ENCODE assay signal across 12 cellular contexts in genomic region chr2:157415632-157416101, GRCh38. TPM values are rescaled to one million over a fixed set of nuclear protein-coding genes. Genes with fewer than 3 reads are reported as not detected.
DNase-seq lines count a peak whose midpoint lies in the region; ATAC-seq lines count a peak whose summit lies in the region.
"Had no signal": no experiment of that assay in that cellular context is flagged by ENCODE, and none has a peak within 500 bp of the region (broad histone marks: within the 10 kb centered on the region; RNA-seq: fewer than 3 reads in every experiment).

No MANE protein-coding gene starts in this region.

- DNase-seq in activated naive CD4-positive, alpha-beta T cell treated with anti-CD3 and anti-CD28 coated beads for 36 hours = peak; percentile 33
- DNase-seq in activated naive CD4-positive, alpha-beta T cell treated with Interleukin-2 at 50 U/mL for 16 hours = no peak
- peak; percentile 75 for DNase-seq in NCI-H2227 treated with DMSO at 0.1 percent for 48 hours (lab: John Stamatoyannopoulos, UW)
- DNase-seq in activated naive CD8-positive, alpha-beta T cell treated with anti-CD3 and anti-CD28 coated beads for 36 hours = no peak
- DNase-seq in stimulated activated effector memory CD8-positive, alpha-beta T cell treated with anti-CD3 and anti-CD28 coated beads, Interleukin-12 subunit alpha, Interleukin-12 subunit beta, amount 100 ng/mL, for 72 hours (ENCODE audit: low spot score in 2 of 2) = no peak
- DNase-seq: amniotic stem cell, colonic mucosa, NCI-H187 had no signal

- peak overlapping the region; percentile 58 for H3K4me3 Mint-ChIP-seq in activated naive CD4-positive, alpha-beta T cell treated with anti-CD3 and anti-CD28 coated beads for 36 hours
- peak overlapping the region; percentile 69 for H3K4me3 Mint-ChIP-seq in activated naive CD8-positive, alpha-beta T cell treated with anti-CD3 and anti-CD28 coated beads for 36 hours
- peak overlapping the region; percentile 66 for H3K4me3 Mint-ChIP-seq in stimulated activated effector memory CD8-positive, alpha-beta T cell treated with anti-CD3 and anti-CD28 coated beads, Interleukin-12 subunit alpha, Interleukin-12 subunit beta, amount 100 ng/mL, for 72 hours

- peak overlapping the region; percentile 99 for H3K27ac Mint-ChIP-seq in activated naive CD4-positive, alpha-beta T cell treated with anti-CD3 and anti-CD28 coated beads for 36 hours
- H3K27ac Mint-ChIP-seq in activated naive CD8-positive, alpha-beta T cell treated with anti-CD3 and anti-CD28 coated beads for 36 hours = peak overlapping the region; percentile 97
- H3K27ac Mint-ChIP-seq in stimulated activated effector memory CD8-positive, alpha-beta T cell treated with anti-CD3 and anti-CD28 coated beads, Interleukin-12 subunit alpha, Interleukin-12 subunit beta, amount 100 ng/mL, for 72 hours = peak overlapping the region; percentile 89

- H3K27me3 Mint-ChIP-seq in activated naive CD4-positive, alpha-beta T cell treated with anti-CD3 and anti-CD28 coated beads for 36 hours (ENCODE audit: low read depth) = no peaks in the 10 kb centered on the region
- peaks cover 3% of the 10 kb centered on the region for H3K27me3 Mint-ChIP-seq in activated naive CD8-positive, alpha-beta T cell treated with anti-CD3 and anti-CD28 coated beads for 36 hours

- H3K36me3 Mint-ChIP-seq in activated naive CD4-positive, alpha-beta T cell treated with anti-CD3 and anti-CD28 coated beads for 36 hours (ENCODE audit: low read depth) = peaks cover 84% of the 10 kb centered on the region
- peaks cover 87% of the 10 kb centered on the region for H3K36me3 Mint-ChIP-seq in activated naive CD8-positive, alpha-beta T cell treated with anti-CD3 and anti-CD28 coated beads for 36 hours
- H3K36me3 Mint-ChIP-seq in stimulated activated effector memory CD8-positive, alpha-beta T cell treated with anti-CD3 and anti-CD28 coated beads, Interleukin-12 subunit alpha, Interleukin-12 subunit beta, amount 100 ng/mL, for 72 hours = peaks cover 100% of the 10 kb centered on the region

- CTCF ChIA-PET in activated naive CD4-positive, alpha-beta T cell treated with anti-CD3 and anti-CD28 coated beads for 36 hours (lab: Charles Lee) = interaction anchor here (1.2 to 4.9 kb wide), 8 partner anchors 24 to 113 kb away, joined by 3 to 43 read pairs (median 6); partner anchors contain the start of genes CYTIP and ERMN

- H3K9me3 Mint-ChIP-seq in activated naive CD4-positive, alpha-beta T cell treated with anti-CD3 and anti-CD28 coated beads for 36 hours = no peaks in the 10 kb centered on the region
- H3K9me3 Mint-ChIP-seq in activated naive CD8-positive, alpha-beta T cell treated with anti-CD3 and anti-CD28 coated beads for 36 hours = no peaks in the 10 kb centered on the region
- H3K9me3 Mint-ChIP-seq in stimulated activated effector memory CD8-positive, alpha-beta T cell treated with anti-CD3 and anti-CD28 coated beads, Interleukin-12 subunit alpha, Interleukin-12 subunit beta, amount 100 ng/mL, for 72 hours = no peaks in the 10 kb centered on the region

- H3K4me1 Mint-ChIP-seq in activated naive CD4-positive, alpha-beta T cell treated with anti-CD3 and anti-CD28 coated beads for 36 hours (ENCODE audit: low read depth) = peaks cover 91% of the 10 kb centered on the region
- peaks cover 87% of the 10 kb centered on the region for H3K4me1 Mint-ChIP-seq in activated naive CD8-positive, alpha-beta T cell treated with anti-CD3 and anti-CD28 coated beads for 36 hours
- peaks cover 79% of the 10 kb centered on the region for H3K4me1 Mint-ChIP-seq in stimulated activated effector memory CD8-positive, alpha-beta T cell treated with anti-CD3 and anti-CD28 coated beads, Interleukin-12 subunit alpha, Interleukin-12 subunit beta, amount 100 ng/mL, for 72 hours

- intact Hi-C loops in activated naive CD4-positive, alpha-beta T cell treated with anti-CD3 and anti-CD28 coated beads for 36 hours (cut with micrococcal nuclease) = no loop called here

- ATAC-seq in stimulated activated effector memory CD8-positive, alpha-beta T cell treated with anti-CD3 and anti-CD28 coated beads, Interleukin-12 subunit alpha, Interleukin-12 subunit beta, amount 100 ng/mL, for 72 hours = no peak
- no peak for ATAC-seq in HG03457 (IDR thresholded peaks at IDR 0.05; ENCODE audit: unreplicated experiment)
- no peak for ATAC-seq in GM18858 (IDR thresholded peaks at IDR 0.05; ENCODE audit: unreplicated experiment)
- ATAC-seq in GM21360 (IDR thresholded peaks at IDR 0.05; ENCODE audit: unreplicated experiment) = no peak

RNA-seq across cellular contexts. Expression of gene CYTIP, which starts 28.2 kb away (rescaled TPM):
- 100 to 1,000 TPM; 599 to 610 TPM for total RNA-seq in activated naive CD4-positive, alpha-beta T cell treated with anti-CD3 and anti-CD28 coated beads for 36 hours
- 100 to 1,000 TPM; 302 to 304 TPM for total RNA-seq in activated naive CD8-positive, alpha-beta T cell treated with anti-CD3 and anti-CD28 coated beads for 36 hours
- total RNA-seq: fibroblast of lung had no signal

Comparison
In these comparisons a context has a peak if more than half of its experiments do, and no peak if none do; other contexts are left out.
1. DNase-seq: peak in activated naive CD4-positive, alpha-beta T cell treated with anti-CD3 and anti-CD28 coated beads for 36 hours (single experiment) and NCI-H2227 treated with DMSO at 0.1 percent for 48 hours (single experiment); none in activated naive CD4-positive, alpha-beta T cell treated with Interleukin-2 at 50 U/mL for 16 hours (single experiment), activated naive CD8-positive, alpha-beta T cell treated with anti-CD3 and anti-CD28 coated beads for 36 hours (single experiment) and stimulated activated effector memory CD8-positive, alpha-beta T cell treated with anti-CD3 and anti-CD28 coated beads, Interleukin-12 subunit alpha, Interleukin-12 subunit beta, amount 100 ng/mL, for 72 hours (0 of 2).
2. Peak in every context shown above with its lines, with median percentiles within 50 percentile points of each other: H3K27ac Mint-ChIP-seq and H3K4me3 Mint-ChIP-seq.